25 cellular contexts compared by ENCODE assay signal in the genomic region with DNA sequence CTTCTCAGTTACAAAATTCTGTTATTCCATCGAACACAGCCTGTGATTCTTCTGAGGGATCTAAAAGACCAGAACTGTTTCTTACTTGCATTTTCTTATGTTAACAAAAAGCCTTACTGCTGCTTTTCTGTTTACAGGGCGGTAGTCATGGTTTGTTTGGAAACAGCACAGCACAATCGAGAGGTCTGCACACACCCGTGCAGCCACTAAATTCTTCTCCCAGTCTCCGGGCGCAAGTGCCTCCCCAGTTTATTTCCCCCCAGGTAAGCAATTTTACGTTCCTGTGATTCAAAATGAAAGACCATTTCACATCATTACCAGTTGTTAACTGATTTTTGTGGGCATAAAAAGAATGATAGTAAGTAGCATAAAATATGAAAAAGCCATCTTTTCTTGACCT.
DNase-seq lines count a peak whose midpoint lies in the region; ATAC-seq and TF ChIP-seq lines count a peak whose summit lies in the region.
"Had no signal": no experiment of that assay in that cellular context is flagged by ENCODE, and none has a peak within 500 bp of the region (broad histone marks: within the 10 kb centered on the region; RNA-seq: fewer than 3 reads in every experiment).

No MANE protein-coding gene starts in this region.

- H3K9me3 ChIP-seq in CD8-positive, alpha-beta memory T cell (ENCODE audit: low read length) = no peaks in the 10 kb centered on the region
- no peaks in the 10 kb centered on the region for H3K9me3 ChIP-seq in PC-9 (ENCODE audit: insufficient read depth, low read depth)
- H3K9me3 ChIP-seq: BE2C, Caco-2, neutrophil, prostate gland, sigmoid colon had no signal

- peaks cover 22% of the 10 kb centered on the region for H3K4me1 ChIP-seq in CD8-positive, alpha-beta memory T cell (ENCODE audit: insufficient read depth, low read length)
- no peaks in the 10 kb centered on the region for H3K4me1 ChIP-seq in PC-9 (replicated peaks; ENCODE audit: insufficient read depth)
- H3K4me1 ChIP-seq: BE2C, Caco-2, prostate gland, sigmoid colon had no signal

- H4K20me1 ChIP-seq in PC-9 (ENCODE audit: insufficient read depth) = no peaks in the 10 kb centered on the region

- H3K27me3 Mint-ChIP-seq in activated T-cell treated with anti-CD3 and anti-CD28 coated beads, Interleukin-2, amount 50 U/mL, for 72 hours (ENCODE audit: low read depth) = no peaks in the 10 kb centered on the region
- no peaks in the 10 kb centered on the region for H3K27me3 Mint-ChIP-seq in CD8-positive, alpha-beta memory T cell
- H3K27me3 Mint-ChIP-seq in activated T-helper 2 cell treated with anti-CD3 and anti-CD28 coated beads, Interferon-gamma antibody, Interleukin-2, Interleukin-4, amounts not matched to agents 10 μg/mL and 5 μg/mL and 100 μg/mL, durations not matched to agents 14 hours and 24 hours and 36 hours (ENCODE audit: low read depth) = no peaks in the 10 kb centered on the region
- no peaks in the 10 kb centered on the region for H3K27me3 Mint-ChIP-seq in naive thymus-derived CD8-positive, alpha-beta T cell
- H3K27me3 Mint-ChIP-seq: activated CD4-positive, alpha-beta T cell treated with anti-CD3 and anti-CD28 coated beads, Interleukin-2, amount 10 ng/mL, durations not matched to agents 24 days and 14 days had no signal

- no peak overlapping the region for H3K4me3 ChIP-seq in CD8-positive, alpha-beta memory T cell (ENCODE audit: low read length)
- no peak overlapping the region for H3K4me3 ChIP-seq in PC-9
- H3K4me3 ChIP-seq: prostate gland, sigmoid colon had no signal

- H3K4me1 Mint-ChIP-seq in activated T-cell treated with anti-CD3 and anti-CD28 coated beads, Interleukin-2, amount 50 U/mL, for 72 hours (ENCODE audit: low read depth) = peaks cover 65% of the 10 kb centered on the region
- peaks cover 43 to 62% (median 58%) of the 10 kb centered on the region in 3 donors for H3K4me1 Mint-ChIP-seq in CD8-positive, alpha-beta memory T cell
- peaks cover 49% of the 10 kb centered on the region for H3K4me1 Mint-ChIP-seq in activated T-helper 2 cell treated with anti-CD3 and anti-CD28 coated beads, Interferon-gamma antibody, Interleukin-2, Interleukin-4, amounts not matched to agents 10 μg/mL and 5 μg/mL and 100 μg/mL, durations not matched to agents 14 hours and 24 hours and 36 hours (ENCODE audit: low read depth)
- H3K4me1 Mint-ChIP-seq in naive thymus-derived CD8-positive, alpha-beta T cell = peaks cover 24 to 50% (median 39%) of the 10 kb centered on the region in 4 donors
- H3K4me1 Mint-ChIP-seq: H9 had no signal

- intact Hi-C loops in activated T-helper 2 cell treated with anti-CD3 and anti-CD28 coated beads, Interferon-gamma antibody, Interleukin-2, Interleukin-4, amounts not matched to agents 10 μg/mL and 5 μg/mL and 100 μg/mL, durations not matched to agents 14 hours and 24 hours and 36 hours (cut with micrococcal nuclease) = loop anchor here (1.0 to 5.0 kb wide), 3 partner anchors 8 to 62 kb away; a partner anchor contains a TSS
- intact Hi-C loops in PC-9 (cut with micrococcal nuclease; ENCODE audit: unreplicated experiment) = no loop called here

- ATAC-seq in activated T-cell treated with anti-CD3 and anti-CD28 coated beads, Interleukin-2, amount 50 U/mL, for 72 hours (replicated peaks in 1 of 2) = peak; percentile 24 to 29
- no peak for ATAC-seq in naive thymus-derived CD8-positive, alpha-beta T cell
- ATAC-seq: Right ventricle myocardium inferior had no signal

- H3K79me2 ChIP-seq in PC-9 (ENCODE audit: low read depth) = no peaks in the 10 kb centered on the region

- H3K4me2 ChIP-seq in PC-9 = no peak overlapping the region

- no peaks in the 10 kb centered on the region; the same call in 1 of the 2 replicates for H3F3A ChIP-seq in PC-9 (ENCODE audit: insufficient read depth, low read depth)

- DNase-seq in activated T-cell treated with anti-CD3 and anti-CD28 coated beads, Interleukin-2, amount 50 U/mL, for 72 hours = no peak
- no peak for DNase-seq in activated T-cell treated with anti-CD3 and anti-CD28 coated beads, Interleukin-2, amount 50 U/mL, for 48 hours
- no peak for DNase-seq in CD8-positive, alpha-beta memory T cell
- no peak for DNase-seq in activated T-helper 2 cell treated with anti-CD3 and anti-CD28 coated beads, Interferon-gamma antibody, Interleukin-2, Interleukin-4, amounts not matched to agents 10 μg/mL and 5 μg/mL and 100 μg/mL, durations not matched to agents 14 hours and 24 hours and 36 hours (ENCODE audit: low spot score)
- DNase-seq in naive thymus-derived CD8-positive, alpha-beta T cell = no peak
- DNase-seq in effector CD4-positive, alpha-beta T cell = no peak
- DNase-seq in NCI-H2107 (lab: John Stamatoyannopoulos, UW) (no peak), PC-9 (no peak)
- DNase-seq: activated CD4-positive, alpha-beta T cell treated with anti-CD3 and anti-CD28 coated beads, Interleukin-2, amount 10 ng/mL, durations not matched to agents 24 days and 14 days; BE2C; Caco-2; cerebellar nuclear complex; DMS79; GDM1; H9; hypothalamus; NCI-H1048; NCI-H187; NCI-H510A treated with DMSO at 0.1 percent for 48 hours; sigmoid colon; trophoblast cell had no signal

- no peaks in the 10 kb centered on the region for H3K9me2 ChIP-seq in PC-9 (ENCODE audit: insufficient read depth)

- peak overlapping the region; percentile 47 to 67 for H3K4me3 Mint-ChIP-seq in activated T-cell treated with anti-CD3 and anti-CD28 coated beads, Interleukin-2, amount 50 U/mL, for 72 hours
- peak overlapping the region in 2 of 7 donors; percentile 15 to 17 for H3K4me3 Mint-ChIP-seq in CD8-positive, alpha-beta memory T cell
- H3K4me3 Mint-ChIP-seq in activated T-helper 2 cell treated with anti-CD3 and anti-CD28 coated beads, Interferon-gamma antibody, Interleukin-2, Interleukin-4, amounts not matched to agents 10 μg/mL and 5 μg/mL and 100 μg/mL, durations not matched to agents 14 hours and 24 hours and 36 hours (ENCODE audit: low read depth) = no peak overlapping the region
- H3K4me3 Mint-ChIP-seq in naive thymus-derived CD8-positive, alpha-beta T cell = no peak overlapping the region
- H3K4me3 Mint-ChIP-seq: activated CD4-positive, alpha-beta T cell treated with anti-CD3 and anti-CD28 coated beads, Interleukin-2, amount 10 ng/mL, durations not matched to agents 24 days and 14 days; H9 had no signal

- H3K36me3 Mint-ChIP-seq in activated T-cell treated with anti-CD3 and anti-CD28 coated beads, Interleukin-2, amount 50 U/mL, for 72 hours (ENCODE audit: insufficient read depth in 2 of 2) = peaks cover 19 to 30% of the 10 kb centered on the region in 2 donors
- peaks cover 7 to 80% (median 28%) of the 10 kb centered on the region in 3 donors for H3K36me3 Mint-ChIP-seq in CD8-positive, alpha-beta memory T cell
- H3K36me3 Mint-ChIP-seq in activated T-helper 2 cell treated with anti-CD3 and anti-CD28 coated beads, Interferon-gamma antibody, Interleukin-2, Interleukin-4, amounts not matched to agents 10 μg/mL and 5 μg/mL and 100 μg/mL, durations not matched to agents 14 hours and 24 hours and 36 hours (ENCODE audit: low read depth) = peaks cover 60% of the 10 kb centered on the region
- peaks cover 24 to 82% (median 35%) of the 10 kb centered on the region in 3 donors for H3K36me3 Mint-ChIP-seq in naive thymus-derived CD8-positive, alpha-beta T cell

- no peak overlapping the region for H2AFZ ChIP-seq in PC-9

- no peak overlapping the region for H3K27ac ChIP-seq in CD8-positive, alpha-beta memory T cell (ENCODE audit: low read depth, low read length)
- H3K27ac ChIP-seq in PC-9 = no peak overlapping the region
- H3K27ac ChIP-seq: neutrophil, prostate gland, sigmoid colon, VCaP had no signal

- peaks cover 35% of the 10 kb centered on the region for H3K36me3 ChIP-seq in CD8-positive, alpha-beta memory T cell (ENCODE audit: insufficient read depth, low read length)
- peaks cover 22% of the 10 kb centered on the region; the same call in 1 of the 2 replicates for H3K36me3 ChIP-seq in PC-9 (ENCODE audit: low read depth)

- POLR2A ChIA-PET in CD8-positive, alpha-beta memory T cell (lab: Charles Lee) = no interaction called here
- POLR2A ChIA-PET in naive thymus-derived CD8-positive, alpha-beta T cell (lab: Charles Lee) = interaction anchor here (0.6 to 1.9 kb wide), 4 partner anchors 40 to 338 kb away, joined by 3 to 8 read pairs (median 4); no protein-coding TSS in a partner anchor
- POLR2A ChIA-PET in PC-9 (lab: Charles Lee; ENCODE audit: unreplicated experiment) = no interaction called here

- CTCF ChIA-PET in CD8-positive, alpha-beta memory T cell (lab: Charles Lee) = interaction anchor here (1.9 kb wide), 1 partner anchor 62 kb away, joined by 6 read pairs; no protein-coding TSS in a partner anchor
- CTCF ChIA-PET in PC-9 (lab: Charles Lee) = no interaction called here

- H3K27me3 ChIP-seq in CD8-positive, alpha-beta memory T cell (ENCODE audit: insufficient read depth, low read length, poor library complexity, severe bottlenecking) = no peaks in the 10 kb centered on the region
- no peaks in the 10 kb centered on the region for H3K27me3 ChIP-seq in PC-9 (ENCODE audit: insufficient read depth, low read depth)
- H3K27me3 ChIP-seq: BE2C, neutrophil, sigmoid colon had no signal

- peak overlapping the region; percentile 64 for H3K27ac Mint-ChIP-seq in activated T-cell treated with anti-CD3 and anti-CD28 coated beads, Interleukin-2, amount 50 U/mL, for 72 hours
- peak overlapping the region; percentile 57 to 95 (median 83) for H3K27ac Mint-ChIP-seq in CD8-positive, alpha-beta memory T cell
- H3K27ac Mint-ChIP-seq in activated T-helper 2 cell treated with anti-CD3 and anti-CD28 coated beads, Interferon-gamma antibody, Interleukin-2, Interleukin-4, amounts not matched to agents 10 μg/mL and 5 μg/mL and 100 μg/mL, durations not matched to agents 14 hours and 24 hours and 36 hours = peak overlapping the region; percentile 43
- H3K27ac Mint-ChIP-seq in naive thymus-derived CD8-positive, alpha-beta T cell = peak overlapping the region; percentile 7 to 98 (median 76)
- H3K27ac Mint-ChIP-seq: activated CD4-positive, alpha-beta T cell treated with anti-CD3 and anti-CD28 coated beads, Interleukin-2, amount 10 ng/mL, durations not matched to agents 24 days and 14 days; H9 had no signal

- no peak for TF ChIP-seq CTCF in PC-9 (conservative IDR thresholded peaks at IDR 0.05)

- no peaks in the 10 kb centered on the region for H3K9me3 Mint-ChIP-seq in activated T-cell treated with anti-CD3 and anti-CD28 coated beads, Interleukin-2, amount 50 U/mL, for 72 hours
- no peaks in the 10 kb centered on the region for H3K9me3 Mint-ChIP-seq in CD8-positive, alpha-beta memory T cell
- no peaks in the 10 kb centered on the region for H3K9me3 Mint-ChIP-seq in activated T-helper 2 cell treated with anti-CD3 and anti-CD28 coated beads, Interferon-gamma antibody, Interleukin-2, Interleukin-4, amounts not matched to agents 10 μg/mL and 5 μg/mL and 100 μg/mL, durations not matched to agents 14 hours and 24 hours and 36 hours
- no peaks in the 10 kb centered on the region for H3K9me3 Mint-ChIP-seq in naive thymus-derived CD8-positive, alpha-beta T cell
- H3K9me3 Mint-ChIP-seq: activated CD4-positive, alpha-beta T cell treated with anti-CD3 and anti-CD28 coated beads, Interleukin-2, amount 10 ng/mL, durations not matched to agents 24 days and 14 days; H9 had no signal

- BruUV-seq in PC-9 (replicated peaks; lab: Mats Ljungman, UMichigan) = no TSS peak

Comparison
In these comparisons a context has a peak if more than half of its experiments do, and no peak if none do; other contexts are left out.
1. ATAC-seq: peak in activated T-cell treated with anti-CD3 and anti-CD28 coated beads, Interleukin-2, amount 50 U/mL, for 72 hours (2 of 2); none in naive thymus-derived CD8-positive, alpha-beta T cell (0 of 2).
2. H3K4me3 Mint-ChIP-seq: peak in activated T-cell treated with anti-CD3 and anti-CD28 coated beads, Interleukin-2, amount 50 U/mL, for 72 hours (2 of 2); none in activated T-helper 2 cell treated with anti-CD3 and anti-CD28 coated beads, Interferon-gamma antibody, Interleukin-2, Interleukin-4, amounts not matched to agents 10 μg/mL and 5 μg/mL and 100 μg/mL, durations not matched to agents 14 hours and 24 hours and 36 hours (single experiment) and naive thymus-derived CD8-positive, alpha-beta T cell (0 of 10).
3. Peak in every context shown above with its lines, with median percentiles within 50 percentile points of each other: H3K27ac Mint-ChIP-seq.